17 cellular contexts compared by ENCODE assay signal in the genomic region with DNA sequence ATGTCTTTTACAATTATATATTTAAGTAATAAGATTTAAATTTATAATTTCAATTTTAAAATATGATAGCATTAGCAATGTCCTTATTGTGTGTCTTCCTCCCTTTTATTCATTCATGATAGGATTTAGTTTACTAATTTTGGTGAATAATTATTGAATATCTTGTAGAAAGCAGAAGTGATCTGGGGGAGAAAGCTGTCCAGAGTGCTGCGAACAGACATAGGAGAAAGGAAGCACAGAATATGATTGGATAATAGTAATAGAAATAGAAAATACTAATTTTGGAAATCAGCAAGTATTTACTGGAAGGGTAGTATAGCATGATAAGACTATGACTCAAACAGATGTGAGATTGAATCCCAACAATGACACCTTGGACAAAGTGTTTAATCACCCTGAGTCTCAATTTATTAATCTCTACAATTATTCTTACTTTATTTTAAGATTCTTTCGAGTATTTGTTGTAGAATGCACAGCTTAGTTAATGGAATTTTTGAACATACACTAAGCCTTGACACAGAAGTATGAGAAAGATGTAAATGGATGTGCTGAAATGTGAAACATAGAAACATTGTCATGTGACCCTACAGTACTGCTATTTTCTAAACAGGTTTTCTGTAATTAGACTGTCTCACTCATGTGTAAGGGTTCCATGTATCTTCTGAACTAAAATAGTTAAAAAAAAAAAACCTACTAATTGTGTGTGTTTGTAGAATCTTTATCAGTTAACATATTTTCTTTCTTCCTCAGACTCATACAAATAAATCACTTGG.
"Had no signal": no experiment of that assay in that cellular context is flagged by ENCODE, and none has a peak within 500 bp of the region (broad histone marks: within the 10 kb centered on the region; RNA-seq: fewer than 3 reads in every experiment).

No MANE protein-coding gene starts in this region.

- H3K36me3 ChIP-seq: breast epithelium had no signal

- H3K27ac ChIP-seq: breast epithelium, lower lobe of right lung, sigmoid colon, thyroid gland had no signal

- DNase-seq: activated B cell treated with CpG ODN at 0.5 μM for 24 hours; activated CD4-positive, alpha-beta T cell treated with anti-CD3 and anti-CD28 coated beads, Interleukin-2, amount 10 ng/mL, durations not matched to agents 24 days and 14 days; activated CD8-positive, alpha-beta memory T cell treated with anti-CD3 and anti-CD28 coated beads, Interleukin-2, amount 50 U/mL, for 4 hours; activated CD8-positive, alpha-beta T cell treated with anti-CD3 and anti-CD28 coated beads, Interleukin-2, amount 10 ng/mL, durations not matched to agents 7 days and 5 days; activated effector memory CD4-positive, alpha-beta T cell treated with anti-CD3 and anti-CD28 coated beads, Interleukin-2, amount 50 U/mL, for 16 hours; activated naive CD8-positive, alpha-beta T cell treated with anti-CD3 and anti-CD28 coated beads, Interleukin-2, amount 10 ng/mL, durations not matched to agents 7 days and 5 days; activated T-cell treated with anti-CD3 and anti-CD28 coated beads, Interleukin-2, amount 50 U/mL, for 48 hours; anterior cingulate cortex; hypothalamus; lower lobe of right lung; occipital lobe; sigmoid colon; stimulated activated CD4-positive, alpha-beta T cell treated with anti-CD3 and anti-CD28 coated beads, Interleukin-12 subunit alpha, Interleukin-12 subunit beta, amount 100 ng/mL, for 4 hours; T-helper 17 cell; thyroid gland had no signal

- H3K9me3 ChIP-seq: breast epithelium, lower lobe of right lung, sigmoid colon, thyroid gland had no signal

- ATAC-seq: activated CD8-positive, alpha-beta T cell treated with anti-CD3 and anti-CD28 coated beads, Interleukin-2, amount 10 ng/mL, durations not matched to agents 7 days and 5 days; lower lobe of right lung; stimulated activated memory B cell treated with anti-CD40 and anti-IgM and Interleukin-4, amounts not matched to agents 10 μg/mL and 1 μg/mL and 100 μg/mL, for 72 hours; T-helper 17 cell had no signal

- H3K4me3 ChIP-seq: breast epithelium, lower lobe of right lung, sigmoid colon, thyroid gland had no signal

- H3K27me3 ChIP-seq: breast epithelium, sigmoid colon, thyroid gland had no signal
